Comparison of ENCODE assay signal across 8 cellular contexts in genomic region chr2:38600242-38600891, GRCh38. TPM values are rescaled to one million over a fixed set of nuclear protein-coding genes. Genes with fewer than 3 reads are reported as not detected.
A peak's percentile ranks its signal among the peaks of the same experiment; 100 is the strongest.
DNase-seq lines count a peak whose midpoint lies in the region; ATAC-seq, FAIRE-seq and TF ChIP-seq lines count a peak whose summit lies in the region.

No MANE protein-coding gene starts in this region.

- WGBS in pancreas, 2 donors: 30 to 33% methylated on average over 15 of the region's 15 CpGs

- ATAC-seq in GM19467 (IDR thresholded peaks at IDR 0.05; ENCODE audit: unreplicated experiment) (no peak), GM18498 (IDR thresholded peaks at IDR 0.05; ENCODE audit: unreplicated experiment) (no peak), sciatic nerve (no peak), pancreas (no peak)

- TF ChIP-seq CTCF in OCI-LY3 (IDR thresholded peaks at IDR 0.05; ENCODE audit: low read depth, low read length): no peak
- TF ChIP-seq CTCF in pancreas (IDR thresholded peaks at IDR 0.05): no peak

- H3K27ac ChIP-seq in OCI-LY3 (ENCODE audit: low read length): no peak overlapping the region
- H3K27ac ChIP-seq in pancreas: no peak overlapping the region

- peaks cover 31% of the 10 kb centered on the region for H4K20me1 ChIP-seq in OCI-LY3 (ENCODE audit: insufficient read depth, low read length)

- H3K4me2 ChIP-seq in OCI-LY3 (ENCODE audit: low read length): peak overlapping the region; percentile 81

- peak overlapping the region; percentile 85 for H3K4me3 Mint-ChIP-seq in dendritic cell treated with granulocyte-macrophage colony-stimulating factor and Interleukin-4, amounts not matched to agents 40 ng/mL and 50 ng/mL, for 4 days

- intact Hi-C loops in dendritic cell treated with granulocyte-macrophage colony-stimulating factor and Interleukin-4, amounts not matched to agents 40 ng/mL and 50 ng/mL, for 4 days (cut with micrococcal nuclease): no loop called here
- intact Hi-C loops in sciatic nerve (cut with DNase I): no loop called here
- intact Hi-C loops in pancreas (cut with DNase I): no loop called here

- peak overlapping the region; percentile 92 for H3K27ac Mint-ChIP-seq in dendritic cell treated with granulocyte-macrophage colony-stimulating factor and Interleukin-4, amounts not matched to agents 40 ng/mL and 50 ng/mL, for 4 days

- DNase-seq in ELF-1 (ENCODE audit: low read depth, low spot score) (peak; percentile 77), sciatic nerve (ENCODE audit: low spot score) (no peak), pancreas (no peak)

- H3K4me1 Mint-ChIP-seq in dendritic cell treated with granulocyte-macrophage colony-stimulating factor and Interleukin-4, amounts not matched to agents 40 ng/mL and 50 ng/mL, for 4 days (ENCODE audit: low read depth): peaks cover 68% of the 10 kb centered on the region

- H3K4me1 ChIP-seq in OCI-LY3 (ENCODE audit: low read length): peaks cover 28% of the 10 kb centered on the region
- H3K4me1 ChIP-seq in neuron (ENCODE audit: insufficient read depth, low read length): peaks cover 34% of the 10 kb centered on the region
- H3K4me1 ChIP-seq in pancreas: peaks cover 16 to 28% (median 26%) of the 10 kb centered on the region in 3 donors

- no peak overlapping the region for H3K9ac ChIP-seq in OCI-LY3 (ENCODE audit: low read length)

- no peaks in the 10 kb centered on the region for H3K9me3 ChIP-seq in OCI-LY3 (ENCODE audit: insufficient read depth, low read length)
- H3K9me3 ChIP-seq in neuron (ENCODE audit: low read length): no peaks in the 10 kb centered on the region
- no peaks in the 10 kb centered on the region for H3K9me3 ChIP-seq in pancreas

- H3K4me3 ChIP-seq in OCI-LY3 (ENCODE audit: low read length): peak overlapping the region; percentile 95; the same call in 1 of the 2 replicates
- peak overlapping the region; percentile 90 for H3K4me3 ChIP-seq in neuron (ENCODE audit: low read length)
- H3K4me3 ChIP-seq in pancreas: peak overlapping the region in 2 of 4 donors; percentile 84 to 94

- H3K27me3 ChIP-seq in OCI-LY3 (ENCODE audit: low read depth, low read length) (peaks cover 3% of the 10 kb centered on the region), neuron (ENCODE audit: insufficient read depth, low read length) (no peaks in the 10 kb centered on the region), pancreas (no peaks in the 10 kb centered on the region)

- H3K36me3 Mint-ChIP-seq in dendritic cell treated with granulocyte-macrophage colony-stimulating factor and Interleukin-4, amounts not matched to agents 40 ng/mL and 50 ng/mL, for 4 days (ENCODE audit: low read depth): peaks cover 22% of the 10 kb centered on the region

- peaks cover 72% of the 10 kb centered on the region for H3K79me2 ChIP-seq in OCI-LY3 (ENCODE audit: low read length)

- FAIRE-seq in pancreas (lab: Jason Lieb, UNC): no peak

- H2AFZ ChIP-seq in OCI-LY3 (ENCODE audit: low read depth, low read length) (no peak overlapping the region), neuron (ENCODE audit: low read depth, low read length) (no peak overlapping the region)

- no peaks in the 10 kb centered on the region for H3K36me3 ChIP-seq in OCI-LY3 (replicated peaks; ENCODE audit: low read depth, low read length)
- no peaks in the 10 kb centered on the region for H3K36me3 ChIP-seq in neuron (ENCODE audit: insufficient read depth, low read length)
- no peaks in the 10 kb centered on the region for H3K36me3 ChIP-seq in pancreas

- H3K9me3 Mint-ChIP-seq in dendritic cell treated with granulocyte-macrophage colony-stimulating factor and Interleukin-4, amounts not matched to agents 40 ng/mL and 50 ng/mL, for 4 days: no peaks in the 10 kb centered on the region

- H3K27me3 Mint-ChIP-seq in dendritic cell treated with granulocyte-macrophage colony-stimulating factor and Interleukin-4, amounts not matched to agents 40 ng/mL and 50 ng/mL, for 4 days: no peaks in the 10 kb centered on the region

RNA-seq across cellular contexts. Expression of gene HNRNPLL, which starts 2.4 kb away (rescaled TPM):
- total RNA-seq in sciatic nerve (50.2 TPM), pancreas (10 to 100 TPM; 12.3 to 20.8 (median 15.0) TPM)
- 1 to 10 TPM; 4.9 to 8.1 TPM for polyA plus RNA-seq in pancreas
